22 cellular contexts compared by ENCODE assay signal in genomic region chr7:25694690-25695089, GRCh38.
DNase-seq lines count a peak whose midpoint lies in the region; ATAC-seq and TF ChIP-seq lines count a peak whose summit lies in the region.
"Had no signal": no experiment of that assay in that cellular context is flagged by ENCODE, and none has a peak within 500 bp of the region (broad histone marks: within the 10 kb centered on the region; RNA-seq: fewer than 3 reads in every experiment).

No MANE protein-coding gene starts in this region.

- H2BK15ac ChIP-seq in neuronal stem cell (ENCODE audit: low read length): no peak overlapping the region

- H4K91ac ChIP-seq in neuronal stem cell (ENCODE audit: low read depth, low read length, poor library complexity): no peak overlapping the region

- no peak overlapping the region for H3K9ac ChIP-seq in neuronal stem cell (ENCODE audit: low read depth, low read length, poor library complexity)
- H3K9ac ChIP-seq in Karpas-422 (ENCODE audit: low read length): no peak overlapping the region

- H3K18ac ChIP-seq in neuronal stem cell (ENCODE audit: low read length): no peak overlapping the region

- no peak overlapping the region for H2BK5ac ChIP-seq in neuronal stem cell (ENCODE audit: low read length)

- no peaks in the 10 kb centered on the region for H3K9me2 ChIP-seq in Karpas-422 (replicated peaks; ENCODE audit: insufficient read depth, low read length)

- no peak overlapping the region for H2BK120ac ChIP-seq in neuronal stem cell (ENCODE audit: low read depth, low read length)

- H4K20me1 ChIP-seq in Karpas-422 (ENCODE audit: insufficient read depth, low read depth, low read length): no peaks in the 10 kb centered on the region

- H3K4me2 ChIP-seq in neuronal stem cell (ENCODE audit: insufficient read depth, low read length, poor library complexity, severe bottlenecking): no peak overlapping the region
- no peak overlapping the region for H3K4me2 ChIP-seq in Karpas-422 (ENCODE audit: low read depth, low read length, poor library complexity, severe bottlenecking)

- H3K23ac ChIP-seq in neuronal stem cell (ENCODE audit: low read depth, low read length, poor library complexity): no peak overlapping the region

- no peaks in the 10 kb centered on the region for H3K79me2 ChIP-seq in Karpas-422 (ENCODE audit: low read length)

- no peak overlapping the region for H3K14ac ChIP-seq in neuronal stem cell (ENCODE audit: low read length)

- no peak overlapping the region for H3K4me3 ChIP-seq in left ventricle myocardium inferior
- no peak overlapping the region for H3K4me3 ChIP-seq in neuronal stem cell (ENCODE audit: low read length in 2 of 2)
- H3K4me3 ChIP-seq in Karpas-422 (ENCODE audit: low read length): no peak overlapping the region
- H3K4me3 ChIP-seq: lung, sigmoid colon, testis had no signal

- H3K27me3 ChIP-seq in left ventricle myocardium inferior (ENCODE audit: low read depth): no peaks in the 10 kb centered on the region
- no peaks in the 10 kb centered on the region for H3K27me3 ChIP-seq in neuronal stem cell (ENCODE audit: control insufficient read depth in 3 of 3, insufficient read depth in 3 of 3, low read depth in 1 of 3, low read length in 3 of 3)
- H3K27me3 ChIP-seq in Karpas-422 (ENCODE audit: low read length): no peaks in the 10 kb centered on the region
- H3K27me3 ChIP-seq: sigmoid colon, testis had no signal

- no peak for TF ChIP-seq CTCF in left ventricle myocardium inferior (IDR thresholded peaks at IDR 0.05; ENCODE audit: borderline replicate concordance)

- peak overlapping the region; percentile 78 for H3K27ac ChIP-seq in left ventricle myocardium inferior (replicated peaks)
- no peak overlapping the region for H3K27ac ChIP-seq in neuronal stem cell (replicated peaks; ENCODE audit: low read length)
- H3K27ac ChIP-seq in Karpas-422 (ENCODE audit: low read length): no peak overlapping the region
- H3K27ac ChIP-seq: RWPE1, sigmoid colon, testis had no signal

- intact Hi-C loops in left ventricle myocardium inferior (cut with micrococcal nuclease): no loop called here
- intact Hi-C loops in posterior cingulate gyrus (cut with DNase I): no loop called here

- no peak overlapping the region for H4K8ac ChIP-seq in neuronal stem cell (ENCODE audit: low read depth, low read length)

- peaks cover 5% of the 10 kb centered on the region for H3K4me1 ChIP-seq in left ventricle myocardium inferior
- H3K4me1 ChIP-seq in neuronal stem cell (ENCODE audit: control insufficient read depth in 2 of 2, insufficient read depth in 1 of 2, low read depth in 1 of 2, low read length in 2 of 2): peaks cover 1 to 2% of the 10 kb centered on the region in 2 donors
- peaks cover 2% of the 10 kb centered on the region for H3K4me1 ChIP-seq in Karpas-422 (ENCODE audit: low read length)
- H3K4me1 ChIP-seq: sigmoid colon, testis had no signal

- no peak overlapping the region for H3K4ac ChIP-seq in neuronal stem cell (ENCODE audit: low read length)

- H2AFZ ChIP-seq in neuronal stem cell (ENCODE audit: low read length) (peak overlapping the region; percentile 10), Karpas-422 (ENCODE audit: low read length) (no peak overlapping the region)

- H3K36me3 ChIP-seq in left ventricle myocardium inferior (no peaks in the 10 kb centered on the region), neuronal stem cell (replicated peaks in 1 of 2; ENCODE audit: control insufficient read depth in 2 of 2, insufficient read depth in 2 of 2, low read length in 2 of 2) (no peaks in the 10 kb centered on the region), Karpas-422 (ENCODE audit: insufficient read depth, low read length) (no peaks in the 10 kb centered on the region)
- H3K36me3 ChIP-seq: sigmoid colon had no signal

- no peaks in the 10 kb centered on the region for H3K79me1 ChIP-seq in neuronal stem cell (ENCODE audit: low read depth, low read length)

- DNase-seq in brain pericyte (ENCODE audit: low read depth, low spot score): peak; percentile 63
- DNase-seq in left ventricle myocardium inferior: no peak
- no peak for DNase-seq in neuronal stem cell (ENCODE audit: low spot score)
- DNase-seq in medulla oblongata (ENCODE audit: extremely low spot score): no peak
- DNase-seq in Karpas-422: no peak
- no peak for DNase-seq in posterior cingulate gyrus
- DNase-seq: activated CD4-positive, alpha-beta T cell treated with anti-CD3 and anti-CD28 coated beads, Interleukin-2, amount 50 U/mL, for 48 hours; activated CD4-positive, CD25-positive, alpha-beta regulatory T cell; activated CD8-positive, alpha-beta memory T cell treated with anti-CD3 and anti-CD28 coated beads, Interleukin-2, amount 50 U/mL, for 48 hours; activated naive CD8-positive, alpha-beta T cell treated with anti-CD3 and anti-CD28 coated beads for 36 hours; CD4-positive, alpha-beta memory T cell; glutamatergic neuron; immature natural killer cell; KBM-7; NCI-H146; NCI-H526 treated with DMSO at 0.1 percent for 48 hours; sigmoid colon; T-helper 9 cell; testis had no signal

- H3K9me3 ChIP-seq in left ventricle myocardium inferior (replicated peaks): no peaks in the 10 kb centered on the region
- H3K9me3 ChIP-seq in neuronal stem cell (replicated peaks in 1 of 2; ENCODE audit: control insufficient read depth in 2 of 2, insufficient read depth in 1 of 2, low read depth in 1 of 2, low read length in 2 of 2): peaks cover 0 to 2% of the 10 kb centered on the region in 2 donors
- H3K9me3 ChIP-seq in Karpas-422 (ENCODE audit: low read length): no peaks in the 10 kb centered on the region
- H3K9me3 ChIP-seq: sigmoid colon, testis had no signal

- no peak overlapping the region for H2BK12ac ChIP-seq in neuronal stem cell (ENCODE audit: low read length)

- ATAC-seq in HG03378 (IDR thresholded peaks at IDR 0.05; ENCODE audit: unreplicated experiment): no peak

- no peak overlapping the region for H2AK5ac ChIP-seq in neuronal stem cell (ENCODE audit: low read depth, low read length)

- no CpG with 5 or more reads among the region's 5 CpGs for WGBS in neuronal stem cell (ENCODE audit: extremely low coverage in 2 of 2, insufficient read length in 2 of 2, insufficient replicate concordance in 1 of 2), 2 donors
